ENCODE assay signal across 21 cellular contexts in genomic region chr1:5456090-5456789, GRCh38.
DNase-seq lines count a peak whose midpoint lies in the region; ATAC-seq and TF ChIP-seq lines count a peak whose summit lies in the region.
"Had no signal": no experiment of that assay in that cellular context is flagged by ENCODE, and none has a peak within 500 bp of the region (broad histone marks: within the 10 kb centered on the region; RNA-seq: fewer than 3 reads in every experiment).

No MANE protein-coding gene starts in this region.

- no peak overlapping the region for H3K27ac ChIP-seq in endodermal cell (ENCODE audit: low read depth, low read length)
- H3K27ac ChIP-seq: 22Rv1, brain microvascular endothelial cell, esophagus muscularis mucosa, gastrocnemius medialis had no signal

- H3K9ac ChIP-seq in endodermal cell (ENCODE audit: extremely low read depth, low read length, poor library complexity, severe bottlenecking) = no peak overlapping the region

- ATAC-seq in GM19452 (IDR thresholded peaks at IDR 0.05; ENCODE audit: unreplicated experiment) = no peak
- ATAC-seq: gastrocnemius medialis; naive thymus-derived CD8-positive, alpha-beta T cell had no signal

- TF ChIP-seq CTCF in endodermal cell (conservative IDR thresholded peaks at IDR 0.05) = peak; percentile 22

- H3K4me3 Mint-ChIP-seq in endodermal cell = no peak overlapping the region
- H3K4me3 Mint-ChIP-seq: naive thymus-derived CD8-positive, alpha-beta T cell; type B pancreatic cell had no signal

- H3K27ac Mint-ChIP-seq in endodermal cell = no peak overlapping the region
- H3K27ac Mint-ChIP-seq: naive thymus-derived CD8-positive, alpha-beta T cell; type B pancreatic cell had no signal

- H3K4me1 Mint-ChIP-seq in endodermal cell = peaks cover 18% of the 10 kb centered on the region

- H3K27me3 Mint-ChIP-seq in endodermal cell (ENCODE audit: insufficient read depth) = peaks cover 30% of the 10 kb centered on the region

- no peaks in the 10 kb centered on the region for H3K4me1 ChIP-seq in endodermal cell (ENCODE audit: control insufficient read depth, insufficient read depth, low read length)
- H3K4me1 ChIP-seq: gastrocnemius medialis had no signal

- no peak overlapping the region for H3K4me3 ChIP-seq in endodermal cell (ENCODE audit: low read length)
- H3K4me3 ChIP-seq: esophagus muscularis mucosa, gastrocnemius medialis had no signal

- no peaks in the 10 kb centered on the region for H3K36me3 Mint-ChIP-seq in endodermal cell (ENCODE audit: low read depth)
- H3K36me3 Mint-ChIP-seq: naive thymus-derived CD8-positive, alpha-beta T cell; type B pancreatic cell had no signal

- H3K27me3 ChIP-seq in endodermal cell (ENCODE audit: control insufficient read depth, insufficient read depth, low read length, poor library complexity, severe bottlenecking) = peaks cover 21% of the 10 kb centered on the region
- H3K27me3 ChIP-seq: brain microvascular endothelial cell had no signal

- H3K36me3 ChIP-seq in endodermal cell (ENCODE audit: control insufficient read depth, insufficient read depth, low read length) = no peaks in the 10 kb centered on the region
- H3K36me3 ChIP-seq: brain microvascular endothelial cell, esophagus muscularis mucosa, gastrocnemius medialis had no signal

- peak; percentile 40 for DNase-seq in DMS 273 (lab: John Stamatoyannopoulos, UW; ENCODE audit: unreplicated experiment)
- no peak for DNase-seq in DMS 273 treated with DMSO at 0.1 percent for 48 hours (lab: John Stamatoyannopoulos, UW)
- DNase-seq in COR-L47 (lab: John Stamatoyannopoulos, UW) = peak; percentile 23
- DNase-seq in NCI-H82 (lab: John Stamatoyannopoulos, UW) = peak; percentile 75
- DNase-seq in endodermal cell = peak; percentile 69
- DNase-seq in NCI-H2196 treated with DMSO at 0.1 percent for 48 hours (lab: John Stamatoyannopoulos, UW; ENCODE audit: unreplicated experiment) = no peak
- DNase-seq in NOMO-1 (lab: John Stamatoyannopoulos, UW; ENCODE audit: unreplicated experiment in 2 of 2) = no peak
- DNase-seq: activated CD4-positive, alpha-beta T cell treated with anti-CD3 and anti-CD28 coated beads for 1 hour; activated T-cell treated with anti-CD3 and anti-CD28 coated beads, Interleukin-2, amount 50 U/mL, for 1 hour; brain microvascular endothelial cell; effector memory CD4-positive, alpha-beta T cell; gastrocnemius medialis; H7; kidney glomerular epithelial cell; naive thymus-derived CD8-positive, alpha-beta T cell; NCI-H1930; T-helper 1 cell had no signal

- H3K9me3 Mint-ChIP-seq in endodermal cell = peaks cover 4% of the 10 kb centered on the region
- H3K9me3 Mint-ChIP-seq: type B pancreatic cell had no signal

- WGBS in endodermal cell (ENCODE audit: insufficient coverage in 1 of 2, insufficient read length in 1 of 2), 2 experiments = 60 to 72% methylated on average over 6 to 15 of the region's 15 CpGs

- no peaks in the 10 kb centered on the region for H3K9me3 ChIP-seq in endodermal cell (ENCODE audit: control insufficient read depth, low read length)
- H3K9me3 ChIP-seq: gastrocnemius medialis had no signal

Comparison
In these comparisons a context has a peak if more than half of its experiments do, and no peak if none do; other contexts are left out.
1. DNase-seq: peak in DMS 273 (single experiment), COR-L47 (single experiment), NCI-H82 (single experiment) and endodermal cell (single experiment); none in DMS 273 treated with DMSO at 0.1 percent for 48 hours (single experiment), NCI-H2196 treated with DMSO at 0.1 percent for 48 hours (single experiment) and NOMO-1 (0 of 2).